7 cellular contexts compared by ENCODE assay signal in genomic region chr2:69309336-69310048, GRCh38.
A peak's percentile ranks its signal among the peaks of the same experiment; 100 is the strongest.
DNase-seq lines count a peak whose midpoint lies in the region; ATAC-seq and TF ChIP-seq lines count a peak whose summit lies in the region.

No MANE protein-coding gene starts in this region.

- H3K27ac Mint-ChIP-seq in activated naive CD8-positive, alpha-beta T cell treated with anti-CD3 and anti-CD28 coated beads, Interleukin-2, amount 50 U/mL, for 24 hours: no peak overlapping the region
- no peak overlapping the region for H3K27ac Mint-ChIP-seq in activated naive CD4-positive, alpha-beta T cell treated with anti-CD3 and anti-CD28 coated beads, Interleukin-2, amount 50 U/mL, for 72 hours

- H3K27ac ChIP-seq in layer of hippocampus (ENCODE audit: low read depth, low read length) (peak overlapping the region; percentile 71), tibial artery (peak overlapping the region; percentile 88 to 92)

- H3K36me3 ChIP-seq in tibial artery: no peaks in the 10 kb centered on the region

- intact Hi-C loops in tibial artery (cut with DNase I; ENCODE audit: low total_unique reads): loop anchor here (5.0 kb wide), 1 partner anchor 367 kb away; no protein-coding TSS in a partner anchor

- H3K4me1 Mint-ChIP-seq in activated naive CD8-positive, alpha-beta T cell treated with anti-CD3 and anti-CD28 coated beads, Interleukin-2, amount 50 U/mL, for 24 hours: peaks cover 14% of the 10 kb centered on the region

- H3K4me3 ChIP-seq in astrocyte of the spinal cord (ENCODE audit: low read depth, low read length) (no peak overlapping the region), tibial artery (no peak overlapping the region)

- no peak for ATAC-seq in activated naive CD8-positive, alpha-beta T cell treated with anti-CD3 and anti-CD28 coated beads, Interleukin-2, amount 50 U/mL, for 24 hours
- no peak for ATAC-seq in activated naive CD4-positive, alpha-beta T cell treated with anti-CD3 and anti-CD28 coated beads, Interleukin-2, amount 50 U/mL, for 72 hours

- H3K4me1 ChIP-seq in tibial artery: peaks cover 0 to 62% (median 52%) of the 10 kb centered on the region in 4 donors

- no peaks in the 10 kb centered on the region for H3K9me3 Mint-ChIP-seq in activated naive CD8-positive, alpha-beta T cell treated with anti-CD3 and anti-CD28 coated beads, Interleukin-2, amount 50 U/mL, for 24 hours
- no peaks in the 10 kb centered on the region for H3K9me3 Mint-ChIP-seq in activated naive CD4-positive, alpha-beta T cell treated with anti-CD3 and anti-CD28 coated beads, Interleukin-2, amount 50 U/mL, for 72 hours

- in situ Hi-C loops in astrocyte of the spinal cord (cut with HindIII; ENCODE audit: low sequenced_read_pairs): no loop called here
- in situ Hi-C loops in G401 (cut with HindIII; ENCODE audit: low sequenced_read_pairs): no loop called here

- H3K36me3 Mint-ChIP-seq in activated naive CD8-positive, alpha-beta T cell treated with anti-CD3 and anti-CD28 coated beads, Interleukin-2, amount 50 U/mL, for 24 hours (ENCODE audit: low read depth): peaks cover 5% of the 10 kb centered on the region
- H3K36me3 Mint-ChIP-seq in activated naive CD4-positive, alpha-beta T cell treated with anti-CD3 and anti-CD28 coated beads, Interleukin-2, amount 50 U/mL, for 72 hours: peaks cover 0 to 8% of the 10 kb centered on the region in 2 donors

- peaks cover 19% of the 10 kb centered on the region for H3K27me3 Mint-ChIP-seq in activated naive CD8-positive, alpha-beta T cell treated with anti-CD3 and anti-CD28 coated beads, Interleukin-2, amount 50 U/mL, for 24 hours

- H3K27me3 ChIP-seq in layer of hippocampus (ENCODE audit: control insufficient read depth, insufficient read depth, low read length) (no peaks in the 10 kb centered on the region), tibial artery (no peaks in the 10 kb centered on the region)

- DNase-seq in NCI-H1105 (lab: John Stamatoyannopoulos, UW) (peak; percentile 34), astrocyte of the spinal cord (ENCODE audit: low read depth, low spot score) (peak; percentile 66), tibial artery (peak in 1 of 2 donors; percentile 51), G401 (ENCODE audit: low spot score) (no peak)
- no peak for DNase-seq in activated naive CD8-positive, alpha-beta T cell treated with anti-CD3 and anti-CD28 coated beads, Interleukin-2, amount 50 U/mL, for 24 hours
- DNase-seq in activated naive CD4-positive, alpha-beta T cell treated with anti-CD3 and anti-CD28 coated beads, Interleukin-2, amount 50 U/mL, for 72 hours (ENCODE audit: low spot score in 2 of 2): no peak

- H3K9me3 ChIP-seq in tibial artery: no peaks in the 10 kb centered on the region

- no peak overlapping the region for H3K4me3 Mint-ChIP-seq in activated naive CD8-positive, alpha-beta T cell treated with anti-CD3 and anti-CD28 coated beads, Interleukin-2, amount 50 U/mL, for 24 hours

- no peak for TF ChIP-seq CTCF in astrocyte of the spinal cord (IDR thresholded peaks at IDR 0.05; ENCODE audit: low read depth, low read length)
- TF ChIP-seq CTCF in tibial artery (IDR thresholded peaks at IDR 0.05): no peak

Comparison
In these comparisons a context has a peak if more than half of its experiments do, and no peak if none do; other contexts are left out.
1. DNase-seq: peak in NCI-H1105 (single experiment) and astrocyte of the spinal cord (single experiment); none in activated naive CD8-positive, alpha-beta T cell treated with anti-CD3 and anti-CD28 coated beads, Interleukin-2, amount 50 U/mL, for 24 hours (single experiment), G401 (single experiment) and activated naive CD4-positive, alpha-beta T cell treated with anti-CD3 and anti-CD28 coated beads, Interleukin-2, amount 50 U/mL, for 72 hours (0 of 2).